Comparison of ENCODE assay signal across 1 cellular context in the genomic region with DNA sequence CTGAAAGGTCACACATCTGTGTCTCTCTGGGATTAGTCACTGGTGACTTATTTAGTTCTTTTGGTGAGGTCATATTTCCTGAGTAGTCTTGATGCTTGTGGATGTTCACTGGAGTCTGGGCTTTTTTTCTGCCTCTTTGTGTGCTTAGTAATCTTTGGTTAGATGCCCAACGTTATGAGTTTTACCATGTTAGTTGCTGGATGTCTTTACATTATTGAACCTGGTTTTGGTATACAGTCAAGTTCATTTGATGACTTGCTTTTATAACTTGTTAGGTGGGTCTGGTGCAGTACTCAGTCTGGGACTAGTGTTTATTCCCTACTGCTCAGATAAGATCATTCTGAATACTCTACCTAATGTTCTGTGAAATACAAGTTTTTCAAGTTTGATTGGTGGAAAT.
A peak's percentile ranks its signal among the peaks of the same experiment; 100 is the strongest.
TF ChIP-seq lines count a peak whose summit lies in the region.

No MANE protein-coding gene starts in this region.

TF ChIP-seq in SK-N-SH, 30 proteins besides CTCF, POLR2A, EP300 and RAD21 (continued from another document):
- TF ChIP-seq, protein P1, sequence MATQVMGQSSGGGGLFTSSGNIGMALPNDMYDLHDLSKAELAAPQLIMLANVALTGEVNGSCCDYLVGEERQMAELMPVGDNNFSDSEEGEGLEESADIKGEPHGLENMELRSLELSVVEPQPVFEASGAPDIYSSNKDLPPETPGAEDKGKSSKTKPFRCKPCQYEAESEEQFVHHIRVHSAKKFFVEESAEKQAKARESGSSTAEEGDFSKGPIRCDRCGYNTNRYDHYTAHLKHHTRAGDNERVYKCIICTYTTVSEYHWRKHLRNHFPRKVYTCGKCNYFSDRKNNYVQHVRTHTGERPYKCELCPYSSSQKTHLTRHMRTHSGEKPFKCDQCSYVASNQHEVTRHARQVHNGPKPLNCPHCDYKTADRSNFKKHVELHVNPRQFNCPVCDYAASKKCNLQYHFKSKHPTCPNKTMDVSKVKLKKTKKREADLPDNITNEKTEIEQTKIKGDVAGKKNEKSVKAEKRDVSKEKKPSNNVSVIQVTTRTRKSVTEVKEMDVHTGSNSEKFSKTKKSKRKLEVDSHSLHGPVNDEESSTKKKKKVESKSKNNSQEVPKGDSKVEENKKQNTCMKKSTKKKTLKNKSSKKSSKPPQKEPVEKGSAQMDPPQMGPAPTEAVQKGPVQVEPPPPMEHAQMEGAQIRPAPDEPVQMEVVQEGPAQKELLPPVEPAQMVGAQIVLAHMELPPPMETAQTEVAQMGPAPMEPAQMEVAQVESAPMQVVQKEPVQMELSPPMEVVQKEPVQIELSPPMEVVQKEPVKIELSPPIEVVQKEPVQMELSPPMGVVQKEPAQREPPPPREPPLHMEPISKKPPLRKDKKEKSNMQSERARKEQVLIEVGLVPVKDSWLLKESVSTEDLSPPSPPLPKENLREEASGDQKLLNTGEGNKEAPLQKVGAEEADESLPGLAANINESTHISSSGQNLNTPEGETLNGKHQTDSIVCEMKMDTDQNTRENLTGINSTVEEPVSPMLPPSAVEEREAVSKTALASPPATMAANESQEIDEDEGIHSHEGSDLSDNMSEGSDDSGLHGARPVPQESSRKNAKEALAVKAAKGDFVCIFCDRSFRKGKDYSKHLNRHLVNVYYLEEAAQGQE (IDR thresholded peaks at IDR 0.05; ENCODE audit: low read depth, low read length): no peak
- TF ChIP-seq, protein P2, sequence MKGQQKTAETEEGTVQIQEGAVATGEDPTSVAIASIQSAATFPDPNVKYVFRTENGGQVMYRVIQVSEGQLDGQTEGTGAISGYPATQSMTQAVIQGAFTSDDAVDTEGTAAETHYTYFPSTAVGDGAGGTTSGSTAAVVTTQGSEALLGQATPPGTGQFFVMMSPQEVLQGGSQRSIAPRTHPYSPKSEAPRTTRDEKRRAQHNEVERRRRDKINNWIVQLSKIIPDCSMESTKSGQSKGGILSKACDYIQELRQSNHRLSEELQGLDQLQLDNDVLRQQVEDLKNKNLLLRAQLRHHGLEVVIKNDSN (IDR thresholded peaks at IDR 0.05; ENCODE audit: borderline replicate concordance, low read depth): no peak
- TF ChIP-seq, protein P3, sequence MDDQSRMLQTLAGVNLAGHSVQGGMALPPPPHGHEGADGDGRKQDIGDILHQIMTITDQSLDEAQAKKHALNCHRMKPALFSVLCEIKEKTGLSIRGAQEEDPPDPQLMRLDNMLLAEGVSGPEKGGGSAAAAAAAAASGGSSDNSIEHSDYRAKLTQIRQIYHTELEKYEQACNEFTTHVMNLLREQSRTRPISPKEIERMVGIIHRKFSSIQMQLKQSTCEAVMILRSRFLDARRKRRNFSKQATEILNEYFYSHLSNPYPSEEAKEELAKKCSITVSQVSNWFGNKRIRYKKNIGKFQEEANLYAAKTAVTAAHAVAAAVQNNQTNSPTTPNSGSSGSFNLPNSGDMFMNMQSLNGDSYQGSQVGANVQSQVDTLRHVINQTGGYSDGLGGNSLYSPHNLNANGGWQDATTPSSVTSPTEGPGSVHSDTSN (IDR thresholded peaks at IDR 0.05): 0 out of 2 replicates have a peak, but pooled peaks have one; percentile 23
- TF ChIP-seq RFX5 (IDR thresholded peaks at IDR 0.05; ENCODE audit: low read length): no peak
- TF ChIP-seq TCF12 (IDR thresholded peaks at IDR 0.05): peak; percentile 74
- 0 out of 2 replicates have a peak, but pooled peaks have one; percentile 28 for TF ChIP-seq RXRA (IDR thresholded peaks at IDR 0.05; ENCODE audit: borderline replicate concordance, low read depth)
- TF ChIP-seq FOXM1 (IDR thresholded peaks at IDR 0.05; ENCODE audit: low read depth): no peak
- TF ChIP-seq ELF1 (IDR thresholded peaks at IDR 0.05): no peak
- TF ChIP-seq, protein P4, sequence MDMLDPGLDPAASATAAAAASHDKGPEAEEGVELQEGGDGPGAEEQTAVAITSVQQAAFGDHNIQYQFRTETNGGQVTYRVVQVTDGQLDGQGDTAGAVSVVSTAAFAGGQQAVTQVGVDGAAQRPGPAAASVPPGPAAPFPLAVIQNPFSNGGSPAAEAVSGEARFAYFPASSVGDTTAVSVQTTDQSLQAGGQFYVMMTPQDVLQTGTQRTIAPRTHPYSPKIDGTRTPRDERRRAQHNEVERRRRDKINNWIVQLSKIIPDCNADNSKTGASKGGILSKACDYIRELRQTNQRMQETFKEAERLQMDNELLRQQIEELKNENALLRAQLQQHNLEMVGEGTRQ (IDR thresholded peaks at IDR 0.05; ENCODE audit: borderline replicate concordance, low read depth, low read length): no peak
- no peak for TF ChIP-seq GATA2 (CRISPR knock-in tag; IDR thresholded peaks at IDR 0.05)
- TF ChIP-seq SIN3A (IDR thresholded peaks at IDR 0.05; ENCODE audit: borderline replicate concordance, low read depth, low read length): no peak
- TF ChIP-seq, protein P5, sequence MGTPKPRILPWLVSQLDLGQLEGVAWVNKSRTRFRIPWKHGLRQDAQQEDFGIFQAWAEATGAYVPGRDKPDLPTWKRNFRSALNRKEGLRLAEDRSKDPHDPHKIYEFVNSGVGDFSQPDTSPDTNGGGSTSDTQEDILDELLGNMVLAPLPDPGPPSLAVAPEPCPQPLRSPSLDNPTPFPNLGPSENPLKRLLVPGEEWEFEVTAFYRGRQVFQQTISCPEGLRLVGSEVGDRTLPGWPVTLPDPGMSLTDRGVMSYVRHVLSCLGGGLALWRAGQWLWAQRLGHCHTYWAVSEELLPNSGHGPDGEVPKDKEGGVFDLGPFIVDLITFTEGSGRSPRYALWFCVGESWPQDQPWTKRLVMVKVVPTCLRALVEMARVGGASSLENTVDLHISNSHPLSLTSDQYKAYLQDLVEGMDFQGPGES (IDR thresholded peaks at IDR 0.05; ENCODE audit: low read depth, low read length): no peak
- peak; percentile 27; the same call in 1 of the 2 replicates for TF ChIP-seq NFIC (IDR thresholded peaks at IDR 0.05; ENCODE audit: borderline replicate concordance)
- TF ChIP-seq FOSL2 (IDR thresholded peaks at IDR 0.05; ENCODE audit: borderline replicate concordance, low read depth): peak; percentile 75
- TF ChIP-seq MEF2A (IDR thresholded peaks at IDR 0.05; ENCODE audit: borderline replicate concordance, low read depth): peak; percentile 35; the same call in 1 of the 2 replicates
- no peak for TF ChIP-seq FOXJ3 (CRISPR knock-in tag; IDR thresholded peaks at IDR 0.05)
- TF ChIP-seq SMC3 (IDR thresholded peaks at IDR 0.05; ENCODE audit: low read depth, low read length): no peak
- no peak for TF ChIP-seq TEAD4 (IDR thresholded peaks at IDR 0.05; ENCODE audit: borderline replicate concordance, insufficient read depth)
- no peak for TF ChIP-seq GABPA (IDR thresholded peaks at IDR 0.05; ENCODE audit: low read depth)
- TF ChIP-seq MXI1 (IDR thresholded peaks at IDR 0.05; ENCODE audit: low read depth, low read length): no peak
TF ChIP-seq in SK-N-SH: peak in this region for 7.
